ENCODE assay signal across 1 cellular context in the genomic region with DNA sequence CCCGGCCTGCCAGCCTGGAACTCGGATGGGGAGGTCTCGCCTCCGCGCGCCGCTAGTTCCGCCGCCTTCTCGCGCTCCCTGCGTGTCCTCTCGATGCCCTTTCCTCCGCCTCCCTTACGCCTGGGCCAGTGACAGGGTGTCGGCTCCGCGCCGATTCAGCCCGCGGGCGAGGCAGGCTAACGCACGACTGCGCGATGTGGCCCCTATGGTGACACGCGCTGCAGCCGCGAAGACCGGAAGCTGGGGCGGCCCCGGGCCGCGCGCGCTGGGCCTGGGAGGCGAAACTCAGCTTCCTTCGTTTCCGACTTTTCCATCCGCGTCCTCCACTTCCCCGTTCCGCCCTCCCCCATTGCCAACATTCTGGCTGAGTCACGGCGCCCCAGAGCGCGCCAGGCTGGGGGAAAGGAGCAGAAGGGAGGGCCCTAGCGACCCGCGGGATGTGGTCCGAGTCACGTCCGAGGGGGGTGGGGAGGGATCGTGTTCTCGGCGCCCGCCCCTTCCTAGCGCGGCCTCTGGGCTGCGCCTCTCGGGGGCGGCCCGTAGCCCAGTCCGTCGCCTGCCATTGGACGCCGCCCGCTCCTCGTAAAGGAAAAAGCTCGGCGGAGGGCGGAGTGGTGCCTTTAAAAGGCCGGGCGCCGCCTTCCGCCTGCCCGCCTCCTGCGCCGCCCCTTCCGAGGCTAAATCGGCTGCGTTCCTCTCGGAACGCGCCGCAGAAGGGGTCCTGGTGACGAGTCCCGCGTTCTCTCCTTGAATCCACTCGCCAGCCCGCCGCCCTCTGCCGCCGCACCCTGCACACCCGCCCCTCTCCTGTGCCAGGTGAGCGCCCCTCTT.
A peak's percentile ranks its signal among the peaks of the same experiment; 100 is the strongest.
TF ChIP-seq lines count a peak whose summit lies in the region.

A gene (plus strand): TSS at position 649 of the 831 bp plus-strand sequence. CDS start 1,138 bp downstream, outside the sequence.

TF ChIP-seq in HCT116, 20 proteins besides CTCF, POLR2A, EP300 and RAD21 (continued from another document):
- TF ChIP-seq, protein P1, sequence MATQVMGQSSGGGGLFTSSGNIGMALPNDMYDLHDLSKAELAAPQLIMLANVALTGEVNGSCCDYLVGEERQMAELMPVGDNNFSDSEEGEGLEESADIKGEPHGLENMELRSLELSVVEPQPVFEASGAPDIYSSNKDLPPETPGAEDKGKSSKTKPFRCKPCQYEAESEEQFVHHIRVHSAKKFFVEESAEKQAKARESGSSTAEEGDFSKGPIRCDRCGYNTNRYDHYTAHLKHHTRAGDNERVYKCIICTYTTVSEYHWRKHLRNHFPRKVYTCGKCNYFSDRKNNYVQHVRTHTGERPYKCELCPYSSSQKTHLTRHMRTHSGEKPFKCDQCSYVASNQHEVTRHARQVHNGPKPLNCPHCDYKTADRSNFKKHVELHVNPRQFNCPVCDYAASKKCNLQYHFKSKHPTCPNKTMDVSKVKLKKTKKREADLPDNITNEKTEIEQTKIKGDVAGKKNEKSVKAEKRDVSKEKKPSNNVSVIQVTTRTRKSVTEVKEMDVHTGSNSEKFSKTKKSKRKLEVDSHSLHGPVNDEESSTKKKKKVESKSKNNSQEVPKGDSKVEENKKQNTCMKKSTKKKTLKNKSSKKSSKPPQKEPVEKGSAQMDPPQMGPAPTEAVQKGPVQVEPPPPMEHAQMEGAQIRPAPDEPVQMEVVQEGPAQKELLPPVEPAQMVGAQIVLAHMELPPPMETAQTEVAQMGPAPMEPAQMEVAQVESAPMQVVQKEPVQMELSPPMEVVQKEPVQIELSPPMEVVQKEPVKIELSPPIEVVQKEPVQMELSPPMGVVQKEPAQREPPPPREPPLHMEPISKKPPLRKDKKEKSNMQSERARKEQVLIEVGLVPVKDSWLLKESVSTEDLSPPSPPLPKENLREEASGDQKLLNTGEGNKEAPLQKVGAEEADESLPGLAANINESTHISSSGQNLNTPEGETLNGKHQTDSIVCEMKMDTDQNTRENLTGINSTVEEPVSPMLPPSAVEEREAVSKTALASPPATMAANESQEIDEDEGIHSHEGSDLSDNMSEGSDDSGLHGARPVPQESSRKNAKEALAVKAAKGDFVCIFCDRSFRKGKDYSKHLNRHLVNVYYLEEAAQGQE (IDR thresholded peaks at IDR 0.05; ENCODE audit: low read depth) = no peak
- TF ChIP-seq TCF7L2 (IDR thresholded peaks at IDR 0.05; ENCODE audit: borderline replicate concordance, extremely low read depth, insufficient read depth, insufficient read length) (peak; percentile 58), ZNF274 (IDR thresholded peaks at IDR 0.05; ENCODE audit: low read depth, low read length) (no peak), EZH2phosphoT487 (IDR thresholded peaks at IDR 0.05; ENCODE audit: borderline replicate concordance) (no peak), EZH2 (IDR thresholded peaks at IDR 0.05) (no peak), ELF1 (IDR thresholded peaks at IDR 0.05; ENCODE audit: borderline replicate concordance, low read depth) (no peak), SRF (IDR thresholded peaks at IDR 0.05; ENCODE audit: low read depth) (no peak), CBX3 (IDR thresholded peaks at IDR 0.05; ENCODE audit: low read depth) (no peak)
- TF ChIP-seq, protein P2, sequence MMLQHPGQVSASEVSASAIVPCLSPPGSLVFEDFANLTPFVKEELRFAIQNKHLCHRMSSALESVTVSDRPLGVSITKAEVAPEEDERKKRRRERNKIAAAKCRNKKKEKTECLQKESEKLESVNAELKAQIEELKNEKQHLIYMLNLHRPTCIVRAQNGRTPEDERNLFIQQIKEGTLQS (IDR thresholded peaks at IDR 0.05) = no peak
- TF ChIP-seq, protein P3, sequence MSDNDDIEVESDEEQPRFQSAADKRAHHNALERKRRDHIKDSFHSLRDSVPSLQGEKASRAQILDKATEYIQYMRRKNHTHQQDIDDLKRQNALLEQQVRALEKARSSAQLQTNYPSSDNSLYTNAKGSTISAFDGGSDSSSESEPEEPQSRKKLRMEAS (IDR thresholded peaks at IDR 0.05) = no peak
TF ChIP-seq in HCT116: peak in this region for 4.
